In the genomic region with DNA sequence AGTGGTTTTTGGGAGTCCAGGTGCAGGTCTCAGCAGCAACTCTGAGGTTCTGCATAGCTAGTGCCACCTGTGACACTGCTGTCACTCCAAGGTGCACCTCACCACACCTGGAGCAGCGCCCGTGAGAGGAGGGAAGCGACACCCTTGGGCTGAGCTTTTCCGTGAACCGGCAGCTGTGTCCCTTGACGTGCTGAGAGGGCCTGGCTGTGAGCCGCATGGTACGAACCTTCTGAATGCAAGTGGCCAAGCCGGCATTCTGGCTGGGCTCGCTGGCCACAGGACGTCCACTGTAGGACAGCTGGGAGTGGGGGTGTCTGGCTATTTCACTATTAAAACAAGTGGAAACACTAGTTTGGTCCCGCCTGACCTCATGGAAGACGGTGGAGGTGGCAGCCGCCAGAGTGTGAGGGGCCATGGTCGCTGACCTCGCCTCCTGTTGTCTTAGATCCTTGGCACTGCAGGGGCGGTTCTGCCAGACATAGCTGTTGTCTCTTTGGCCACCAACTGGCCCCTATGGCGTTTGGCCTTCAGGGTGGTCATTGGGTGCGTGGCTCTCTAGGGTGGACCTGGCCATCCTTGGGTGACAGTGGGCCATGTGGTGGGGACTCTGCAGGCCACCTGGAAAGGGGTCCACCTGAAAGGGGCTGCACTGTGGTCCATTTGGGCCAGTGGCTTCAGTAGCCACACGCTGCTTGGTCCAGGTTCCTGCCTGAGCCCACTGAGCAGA, we compare ENCODE assay signal across 17 cellular contexts. TPM values are rescaled to one million over a fixed set of nuclear protein-coding genes. Genes with fewer than 3 reads are reported as not detected.
DNase-seq lines count a peak whose midpoint lies in the region; ATAC-seq and TF ChIP-seq lines count a peak whose summit lies in the region.
"Had no signal": no experiment of that assay in that cellular context is flagged by ENCODE, and none has a peak within 500 bp of the region (broad histone marks: within the 10 kb centered on the region; RNA-seq: fewer than 3 reads in every experiment).

No MANE protein-coding gene starts in this region.

- H3K9me3 Mint-ChIP-seq in CD4-positive, CD25-positive, alpha-beta regulatory T cell: no peaks in the 10 kb centered on the region
- H3K9me3 Mint-ChIP-seq in T-cell: no peaks in the 10 kb centered on the region
- H3K9me3 Mint-ChIP-seq in naive B cell: no peaks in the 10 kb centered on the region
- H3K9me3 Mint-ChIP-seq in Caco-2 (ENCODE audit: unreplicated experiment): no peaks in the 10 kb centered on the region
- H3K9me3 Mint-ChIP-seq: nephron had no signal

- H3K4me1 ChIP-seq in BLaER1 (peaks cover 90% of the 10 kb centered on the region), Caco-2 (peaks cover 4% of the 10 kb centered on the region)
- peaks cover 24% of the 10 kb centered on the region for H3K4me1 ChIP-seq in CD4-positive, CD25-positive, alpha-beta regulatory T cell (ENCODE audit: control insufficient read depth, insufficient read depth, low read length, poor library complexity, severe bottlenecking)
- H3K4me1 ChIP-seq: breast epithelium, SJSA1 had no signal

- no TSS peak for BruUV-seq in Caco-2 (replicated peaks; lab: Mats Ljungman, UMichigan)

- H3K27ac ChIP-seq in BLaER1: peak overlapping the region; percentile 94
- H3K27ac ChIP-seq in CD4-positive, CD25-positive, alpha-beta regulatory T cell (ENCODE audit: insufficient read depth, low read length, poor library complexity, severe bottlenecking): no peak overlapping the region
- H3K27ac ChIP-seq: breast epithelium, gastrocnemius medialis, SJSA1, tibial artery had no signal

- intact Hi-C loops in Caco-2 (cut with micrococcal nuclease; ENCODE audit: unreplicated experiment): no loop called here

- H3K9ac ChIP-seq in BLaER1: peak overlapping the region; percentile 81; the same call in 1 of the 2 replicates

- H3K9me3 ChIP-seq in BLaER1 (no peaks in the 10 kb centered on the region), Caco-2 (no peaks in the 10 kb centered on the region)
- H3K9me3 ChIP-seq in CD4-positive, CD25-positive, alpha-beta regulatory T cell (ENCODE audit: control insufficient read depth in 2 of 2, low read length in 2 of 2): no peaks in the 10 kb centered on the region
- H3K9me3 ChIP-seq: breast epithelium, gastrocnemius medialis, SJSA1, tibial artery had no signal

- peaks cover 0 to 32% (median 19%) of the 10 kb centered on the region in 4 donors for H3K4me1 Mint-ChIP-seq in CD4-positive, CD25-positive, alpha-beta regulatory T cell
- H3K4me1 Mint-ChIP-seq in T-cell: peaks cover 45 to 56% (median 49%) of the 10 kb centered on the region in 3 donors
- H3K4me1 Mint-ChIP-seq in naive B cell: peaks cover 36 to 62% (median 61%) of the 10 kb centered on the region in 3 donors
- no peaks in the 10 kb centered on the region for H3K4me1 Mint-ChIP-seq in Caco-2 (ENCODE audit: low read depth, unreplicated experiment)
- H3K4me1 Mint-ChIP-seq: nephron had no signal

- H3K4me3 Mint-ChIP-seq in CD4-positive, CD25-positive, alpha-beta regulatory T cell: peak overlapping the region in 3 of 4 donors; percentile 52 to 91 (median 61)
- H3K4me3 Mint-ChIP-seq in T-cell (peak overlapping the region in 2 of 3 donors; percentile 22 to 77), naive B cell (peak overlapping the region in 6 of 8 donors; percentile 15 to 95 (median 82)), Caco-2 (ENCODE audit: unreplicated experiment) (no peak overlapping the region)
- H3K4me3 Mint-ChIP-seq: nephron had no signal

- POLR2A ChIA-PET in T-cell (lab: Charles Lee): no interaction called here
- POLR2A ChIA-PET in Caco-2 (lab: Charles Lee): interaction anchor here (0.6 kb wide), 1 partner anchor 98 kb away, joined by 3 read pairs; no protein-coding TSS in a partner anchor

- H3K36me3 ChIP-seq in BLaER1 (no peaks in the 10 kb centered on the region), Caco-2 (ENCODE audit: control insufficient read depth, insufficient read depth, low read length) (no peaks in the 10 kb centered on the region)
- H3K36me3 ChIP-seq in CD4-positive, CD25-positive, alpha-beta regulatory T cell (ENCODE audit: control insufficient read depth, insufficient read depth, low read length): no peaks in the 10 kb centered on the region
- H3K36me3 ChIP-seq: breast epithelium, gastrocnemius medialis, SJSA1, tibial artery had no signal

- peaks cover 53% of the 10 kb centered on the region for H4K20me1 ChIP-seq in BLaER1

- H3K4me3 ChIP-seq in BLaER1 (peak overlapping the region; percentile 54), Caco-2 (ENCODE audit: low read depth, low read length) (no peak overlapping the region)
- no peak overlapping the region for H3K4me3 ChIP-seq in CD4-positive, CD25-positive, alpha-beta regulatory T cell (ENCODE audit: low read depth, low read length)
- H3K4me3 ChIP-seq: breast epithelium, gastrocnemius medialis, SJSA1, skin epidermis, tibial artery had no signal

- H3K27ac Mint-ChIP-seq in CD4-positive, CD25-positive, alpha-beta regulatory T cell: peak overlapping the region in 1 of 3 donors; percentile 91
- peak overlapping the region in 1 of 2 donors; percentile 67 for H3K27ac Mint-ChIP-seq in T-cell
- peak overlapping the region in 5 of 6 donors; percentile 76 to 99 (median 96) for H3K27ac Mint-ChIP-seq in naive B cell
- H3K27ac Mint-ChIP-seq in Caco-2 (ENCODE audit: unreplicated experiment): no peak overlapping the region
- H3K27ac Mint-ChIP-seq: nephron had no signal

- DNase-seq in CD4-positive, CD25-positive, alpha-beta regulatory T cell: no peak
- no peak for DNase-seq in T-cell
- no peak for DNase-seq in naive B cell
- DNase-seq in SHP77 (lab: John Stamatoyannopoulos, UW): no peak
- DNase-seq in hippocampal formation (lab: John Stamatoyannopoulos, UW): no peak
- no peak for DNase-seq in Caco-2
- DNase-seq in COLO829 (ENCODE audit: low spot score): no peak
- DNase-seq: activated CD4-positive, CD25-positive, alpha-beta regulatory T cell treated with anti-CD3 and anti-CD28 coated beads, Interleukin-2, amount 50 U/mL, for 72 hours; gastrocnemius medialis; NCI-H1694 treated with DMSO at 0.1 percent for 48 hours; NCI-H774 had no signal

- TF ChIP-seq CTCF in Caco-2 (IDR thresholded peaks at IDR 0.05; ENCODE audit: insufficient read depth in 1 of 2, low read depth in 1 of 2, low read length in 1 of 2, severe bottlenecking in 1 of 2, unreplicated experiment in 1 of 2): no peak

- H3K4me2 ChIP-seq in BLaER1: peak overlapping the region; percentile 96

- H3K36me3 Mint-ChIP-seq in CD4-positive, CD25-positive, alpha-beta regulatory T cell: no peaks in the 10 kb centered on the region
- H3K36me3 Mint-ChIP-seq in T-cell (no peaks in the 10 kb centered on the region), naive B cell (no peaks in the 10 kb centered on the region), Caco-2 (ENCODE audit: insufficient read depth, unreplicated experiment) (no peaks in the 10 kb centered on the region)

- CTCF ChIA-PET in T-cell (lab: Charles Lee) (no interaction called here), Caco-2 (lab: Charles Lee) (no interaction called here)

- ATAC-seq in CD4-positive, CD25-positive, alpha-beta regulatory T cell (ENCODE audit: low read depth in 2 of 2): no peak
- no peak for ATAC-seq in T-cell (replicated peaks in 1 of 4)
- ATAC-seq in naive B cell (ENCODE audit: low read depth in 2 of 2): no peak
- ATAC-seq: gastrocnemius medialis had no signal

- no peaks in the 10 kb centered on the region for H3K27me3 Mint-ChIP-seq in CD4-positive, CD25-positive, alpha-beta regulatory T cell
- no peaks in the 10 kb centered on the region for H3K27me3 Mint-ChIP-seq in T-cell
- H3K27me3 Mint-ChIP-seq in naive B cell: no peaks in the 10 kb centered on the region
- no peaks in the 10 kb centered on the region for H3K27me3 Mint-ChIP-seq in Caco-2 (ENCODE audit: insufficient read depth, unreplicated experiment)

- H3K27me3 ChIP-seq in BLaER1: no peaks in the 10 kb centered on the region
- H3K27me3 ChIP-seq in CD4-positive, CD25-positive, alpha-beta regulatory T cell (ENCODE audit: control insufficient read depth, insufficient read depth, low read length): no peaks in the 10 kb centered on the region
- no peaks in the 10 kb centered on the region for H3K27me3 ChIP-seq in Caco-2 (replicated peaks; ENCODE audit: control insufficient read depth, insufficient read depth, low read length)
- H3K27me3 ChIP-seq: gastrocnemius medialis, SJSA1, tibial artery had no signal

RNA-seq across cellular contexts. Expression of gene INPP5A, which starts 12.9 kb away (rescaled TPM):
- total RNA-seq in CD4-positive, CD25-positive, alpha-beta regulatory T cell: 21.3 TPM
- polyA plus RNA-seq in CD4-positive, CD25-positive, alpha-beta regulatory T cell: 1 to 10 TPM in 2 of 4 donors, under 1 TPM in 2; 0.66 to 1.7 (median 0.89) TPM
- total RNA-seq in T-cell: 10 to 100 TPM; 20.9 to 23.1 (median 22.9) TPM
- 1 to 10 TPM; 1.3 to 6.7 (median 2.1) TPM for polyA plus RNA-seq in naive B cell (ENCODE audit: low read depth in 6 of 6)
- 43.9 and 44.5 TPM in 2 replicates for total RNA-seq in Caco-2 (2022)
